In the genomic region with DNA sequence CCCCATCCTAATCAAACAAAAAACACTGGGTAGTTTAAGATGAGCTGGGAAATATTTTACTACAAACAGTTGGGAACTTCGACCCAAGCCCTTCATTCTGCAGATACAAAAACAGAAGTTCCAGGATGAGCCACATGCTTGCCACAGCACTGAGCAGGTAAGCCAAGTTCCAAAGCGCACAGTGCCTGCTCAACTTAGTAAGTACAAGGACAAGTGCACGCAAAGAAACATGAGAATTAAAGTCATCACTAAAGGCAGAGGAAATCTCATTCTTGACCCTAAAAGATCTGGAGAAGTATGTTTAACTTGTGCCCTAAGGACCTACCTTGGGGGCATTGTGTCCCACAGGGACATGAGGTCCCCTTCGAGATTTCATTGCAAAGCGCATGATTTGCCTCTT, we compare ENCODE assay signal across 8 cellular contexts. TPM values are rescaled to one million over a fixed set of nuclear protein-coding genes. Genes with fewer than 3 reads are reported as not detected.
DNase-seq lines count a peak whose midpoint lies in the region; ATAC-seq, FAIRE-seq and TF ChIP-seq lines count a peak whose summit lies in the region.

No MANE protein-coding gene starts in this region.

- peak overlapping the region; percentile 88 to 96 for H3K4me3 Mint-ChIP-seq in activated T-cell treated with anti-CD3 and anti-CD28 coated beads, Interleukin-2, amount 50 U/mL, for 72 hours

- no peak for DNase-seq in activated T-cell treated with anti-CD3 and anti-CD28 coated beads, Interleukin-2, amount 50 U/mL, for 72 hours
- DNase-seq in activated T-cell treated with anti-CD3 and anti-CD28 coated beads for 4 hours (no peak), SKM-1 (lab: John Stamatoyannopoulos, UW; ENCODE audit: unreplicated experiment) (peak; percentile 26), fibroblast of lung (ENCODE audit: low read depth in 2 of 2) (peak; percentile 12 to 35), pancreas (no peak), frontal cortex (ENCODE audit: low spot score in 2 of 2) (no peak)
- no peak for DNase-seq in effector CD8-positive, alpha-beta T cell (lab: John Stamatoyannopoulos, UW)

- FAIRE-seq in pancreas (lab: Jason Lieb, UNC): no peak
- no peak for FAIRE-seq in frontal cortex (lab: Jason Lieb, UNC)

- H3K36me3 ChIP-seq in fibroblast of lung (ENCODE audit: control insufficient read depth, insufficient read depth, low read length) (peaks cover 4% of the 10 kb centered on the region), pancreas (peaks cover 0 to 12% (median 7%) of the 10 kb centered on the region in 3 donors)

- peaks cover 74% of the 10 kb centered on the region for H3K4me1 Mint-ChIP-seq in activated T-cell treated with anti-CD3 and anti-CD28 coated beads, Interleukin-2, amount 50 U/mL, for 72 hours (ENCODE audit: low read depth)

- H3K9me3 ChIP-seq in fibroblast of lung (ENCODE audit: control insufficient read depth, insufficient read depth, low read depth, low read length): no peaks in the 10 kb centered on the region
- no peaks in the 10 kb centered on the region for H3K9me3 ChIP-seq in pancreas

- no peak overlapping the region for H2AFZ ChIP-seq in fibroblast of lung (ENCODE audit: low read length)

- H3K79me2 ChIP-seq in fibroblast of lung (ENCODE audit: control insufficient read depth, insufficient read depth, low read length): peaks cover 76% of the 10 kb centered on the region

- WGBS in pancreas, 2 donors: 3 to 4% methylated on average over 5 of the region's 5 CpGs

- H3K27ac ChIP-seq in fibroblast of lung (ENCODE audit: insufficient read depth, low read length): peak overlapping the region; percentile 99
- peak overlapping the region; percentile 89 to 99 (median 94) for H3K27ac ChIP-seq in pancreas

- peaks cover 32 to 33% of the 10 kb centered on the region in 2 donors for H3K36me3 Mint-ChIP-seq in activated T-cell treated with anti-CD3 and anti-CD28 coated beads, Interleukin-2, amount 50 U/mL, for 72 hours (ENCODE audit: insufficient read depth in 2 of 2)

- H4K20me1 ChIP-seq in fibroblast of lung (ENCODE audit: control insufficient read depth, extremely low read depth, insufficient read depth, low read length): peaks cover 3% of the 10 kb centered on the region

- ATAC-seq in activated T-cell treated with anti-CD3 and anti-CD28 coated beads, Interleukin-2, amount 50 U/mL, for 72 hours (replicated peaks in 1 of 2): no peak
- ATAC-seq in pancreas (peak in 1 of 4 donors; percentile 11), GM21526 (IDR thresholded peaks at IDR 0.05; ENCODE audit: low FRiP score, unreplicated experiment) (no peak)

- intact Hi-C loops in pancreas (cut with DNase I): no loop called here

- H3K4me1 ChIP-seq in fibroblast of lung (ENCODE audit: control insufficient read depth, extremely low read depth, insufficient read depth, low read length): peaks cover 7% of the 10 kb centered on the region
- peaks cover 11 to 37% (median 33%) of the 10 kb centered on the region in 3 donors for H3K4me1 ChIP-seq in pancreas

- peak overlapping the region; percentile 92 for H3K4me2 ChIP-seq in fibroblast of lung (ENCODE audit: extremely low read depth, insufficient read depth, low read length)

- H3K27ac Mint-ChIP-seq in activated T-cell treated with anti-CD3 and anti-CD28 coated beads, Interleukin-2, amount 50 U/mL, for 72 hours: peak overlapping the region; percentile 87

- H3K27me3 ChIP-seq in fibroblast of lung (ENCODE audit: control insufficient read depth, insufficient read depth, low read length) (no peaks in the 10 kb centered on the region), pancreas (no peaks in the 10 kb centered on the region)

- H3K27me3 Mint-ChIP-seq in activated T-cell treated with anti-CD3 and anti-CD28 coated beads, Interleukin-2, amount 50 U/mL, for 72 hours (ENCODE audit: low read depth): no peaks in the 10 kb centered on the region

- H3K9me3 Mint-ChIP-seq in activated T-cell treated with anti-CD3 and anti-CD28 coated beads, Interleukin-2, amount 50 U/mL, for 72 hours: peaks cover 0 to 2% of the 10 kb centered on the region in 2 donors

- TF ChIP-seq CTCF in fibroblast of lung (conservative IDR thresholded peaks at IDR 0.05 in 1 of 2, IDR thresholded peaks at IDR 0.05 in 1 of 2; ENCODE audit: low read depth in 1 of 2, low read length in 2 of 2) (no peak), pancreas (IDR thresholded peaks at IDR 0.05) (no peak)

- H3K4me3 ChIP-seq in fibroblast of lung (replicated peaks in 1 of 4; ENCODE audit: control extremely low read depth in 1 of 4, insufficient read depth in 1 of 4, low read depth in 3 of 4, low read length in 4 of 4): peak overlapping the region; percentile 79 to 97 (median 82)
- peak overlapping the region; percentile 63 to 90 (median 72) for H3K4me3 ChIP-seq in pancreas

- peak overlapping the region; percentile 24 for H3K9ac ChIP-seq in fibroblast of lung (ENCODE audit: insufficient read depth, low read length)

RNA-seq across cellular contexts. Expression of a gene that starts 1.2 kb away (rescaled TPM):
- total RNA-seq in activated T-cell treated with anti-CD3 and anti-CD28 coated beads, Interleukin-2, amount 50 U/mL, for 72 hours: 100 to 1,000 TPM; 166 to 171 TPM
- total RNA-seq in fibroblast of lung (37.5 and 51.9 TPM in 2 replicates), pancreas (10 to 100 TPM; 32.7 to 69.8 (median 46.9) TPM), frontal cortex (35.5 TPM)
- polyA plus RNA-seq in fibroblast of lung (180 and 235 TPM in 2 replicates), pancreas (10 to 100 TPM; 50.5 to 58.1 TPM)
- polyA plus RNA-seq in fibroblast of lung (2012): 173 and 176 TPM in 2 replicates
- polyA minus RNA-seq in fibroblast of lung (ENCODE audit: low replicate concordance): 274 and 314 TPM in 2 replicates

RNA-seq across cellular contexts. Expression of a gene that starts 13.4 kb away (rescaled TPM):
- not detected for total RNA-seq in activated T-cell treated with anti-CD3 and anti-CD28 coated beads, Interleukin-2, amount 50 U/mL, for 72 hours
- not detected in 2 replicates for total RNA-seq in fibroblast of lung
- polyA plus RNA-seq in fibroblast of lung: not detected in 2 replicates
- polyA plus RNA-seq in fibroblast of lung (2012): not detected in 2 replicates
- polyA minus RNA-seq in fibroblast of lung (ENCODE audit: low replicate concordance): not detected in 2 replicates
- total RNA-seq in pancreas: not detected
- under 1 TPM in 1 of 2 donors, not detected in 1; 0.52 TPM for polyA plus RNA-seq in pancreas
- total RNA-seq in frontal cortex: not detected

RNA-seq across cellular contexts. Expression of a gene that starts 27.6 kb away (rescaled TPM):
- 100 to 1,000 TPM; 456 to 468 TPM for total RNA-seq in activated T-cell treated with anti-CD3 and anti-CD28 coated beads, Interleukin-2, amount 50 U/mL, for 72 hours
- 135 and 215 TPM in 2 replicates for total RNA-seq in fibroblast of lung
- polyA plus RNA-seq in fibroblast of lung: 842 and 1,032 TPM in 2 replicates
- polyA plus RNA-seq in fibroblast of lung (2012): 607 and 696 TPM in 2 replicates
- polyA minus RNA-seq in fibroblast of lung (ENCODE audit: low replicate concordance): 80.9 and 162 TPM in 2 replicates
- total RNA-seq in pancreas: 100 to 1,000 TPM in 2 of 6 donors, 10 to 100 TPM in 4; 49.0 to 158 (median 90.2) TPM
- polyA plus RNA-seq in pancreas: 100 to 1,000 TPM in 1 of 2 donors, 10 to 100 TPM in 1; 47.7 to 116 TPM
- total RNA-seq in frontal cortex: 245 TPM

RNA-seq across cellular contexts. Expression of a gene that starts 52.9 kb away (rescaled TPM):
- total RNA-seq in activated T-cell treated with anti-CD3 and anti-CD28 coated beads, Interleukin-2, amount 50 U/mL, for 72 hours: 100 to 1,000 TPM; 306 to 310 TPM
- total RNA-seq in fibroblast of lung (127 and 152 TPM in 2 replicates), pancreas (10 to 100 TPM; 36.7 to 61.1 (median 50.0) TPM), frontal cortex (75.8 TPM)
- polyA plus RNA-seq in fibroblast of lung (89.9 and 97.9 TPM in 2 replicates), pancreas (10 to 100 TPM; 95.2 to 96.2 TPM)
- 98.9 and 106 TPM in 2 replicates for polyA plus RNA-seq in fibroblast of lung (2012)
- 141 and 152 TPM in 2 replicates for polyA minus RNA-seq in fibroblast of lung (ENCODE audit: low replicate concordance)

Comparison
In these comparisons a context has a peak if more than half of its experiments do, and no peak if none do; other contexts are left out.
1. DNase-seq: peak in SKM-1 (single experiment) and fibroblast of lung (2 of 2); none in activated T-cell treated with anti-CD3 and anti-CD28 coated beads, Interleukin-2, amount 50 U/mL, for 72 hours (0 of 2), activated T-cell treated with anti-CD3 and anti-CD28 coated beads for 4 hours (single experiment), pancreas (0 of 6), effector CD8-positive, alpha-beta T cell (single experiment) and frontal cortex (0 of 2).